Comparison of ENCODE assay signal across 1 cellular context in genomic region chr5:157607371-157608161, GRCh38.
TF ChIP-seq lines count a peak whose summit lies in the region.

No MANE protein-coding gene starts in this region.

TF ChIP-seq in GM23338, 12 proteins besides CTCF, POLR2A, EP300 and RAD21 (continued from another document):
- TF ChIP-seq ZNF462 (CRISPR knock-in tag; IDR thresholded peaks at IDR 0.05) (no peak), JUNB (IDR thresholded peaks at IDR 0.05; ENCODE audit: unreplicated experiment) (no peak)
